Comparison of ENCODE assay signal across 8 cellular contexts in the genomic region with DNA sequence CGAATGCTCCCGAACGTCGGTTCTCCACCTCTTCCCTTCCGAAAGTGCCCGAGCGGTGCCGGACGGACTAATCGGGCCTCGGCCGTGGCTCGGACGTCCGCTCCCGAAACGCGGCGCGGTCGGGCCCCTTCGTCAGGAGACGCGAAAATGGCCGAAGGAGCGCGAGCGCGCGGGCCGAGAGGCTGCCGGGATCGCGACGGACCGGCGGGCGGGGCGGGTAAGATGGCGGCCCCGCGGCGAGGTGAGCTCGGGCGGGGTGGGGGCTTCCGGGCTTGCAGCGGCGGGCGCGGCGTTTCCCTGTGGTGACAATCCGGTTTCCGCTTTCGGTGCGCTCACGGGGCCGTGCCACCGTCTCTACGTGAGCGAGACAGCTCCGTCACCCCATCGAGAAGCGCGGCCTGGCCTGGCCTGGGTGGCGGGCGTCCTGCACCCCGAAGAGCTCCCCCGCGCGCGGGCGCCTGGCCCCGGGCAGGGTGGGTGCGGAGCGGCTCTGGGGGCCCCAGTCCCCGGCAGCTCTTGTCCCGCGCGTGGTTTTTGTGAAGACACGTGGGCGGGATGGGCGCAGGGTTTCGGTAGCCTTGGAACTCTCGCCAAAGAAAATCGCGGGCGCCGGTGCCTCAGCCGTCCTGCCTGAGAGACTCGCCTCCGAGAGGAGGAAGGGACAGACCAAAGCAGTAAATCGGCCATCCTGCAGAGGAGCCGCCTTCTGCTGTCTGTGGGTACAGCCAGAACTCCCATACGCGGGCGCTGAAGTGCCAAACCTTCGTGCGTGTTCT. TPM values are rescaled to one million over a fixed set of nuclear protein-coding genes. Genes with fewer than 3 reads are reported as not detected.
DNase-seq lines count a peak whose midpoint lies in the region; FAIRE-seq and TF ChIP-seq lines count a peak whose summit lies in the region.

A gene (plus strand): TSS at position 211 of the 776 bp plus-strand sequence. CDS start 12 bp downstream, at position 223.

- H3K9me3 ChIP-seq in stomach smooth muscle (ENCODE audit: control insufficient read depth in 2 of 2, low read length in 2 of 2), result no peaks in the 10 kb centered on the region

- no peak for TF ChIP-seq CTCF in foreskin fibroblast (IDR thresholded peaks at IDR 0.05; ENCODE audit: low read depth, low read length)
- TF ChIP-seq CTCF in neural crest cell (conservative IDR thresholded peaks at IDR 0.05), result no peak

- H3K36me3 Mint-ChIP-seq in neural crest cell (ENCODE audit: low read depth), result no peaks in the 10 kb centered on the region

- peak; percentile 93 for TF ChIP-seq POLR2A in H54 (IDR thresholded peaks at IDR 0.05; ENCODE audit: low read depth, low read length)

- no peaks in the 10 kb centered on the region for H3K27me3 Mint-ChIP-seq in neural crest cell (ENCODE audit: low read depth)

- peak; percentile 99 for DNase-seq in EL
- peak; percentile 75 for DNase-seq in H54 (ENCODE audit: insufficient read length, low spot score)
- DNase-seq in M059J (ENCODE audit: low read depth), result peak; percentile 98
- peak; percentile 73 for DNase-seq in SIG-M5 (lab: John Stamatoyannopoulos, UW)
- peak; percentile 96 for DNase-seq in activated gamma-delta T cell treated with Interleukin-2 at 50 U/mL for 16 hours
- peak; percentile 97 to 100 for DNase-seq in foreskin fibroblast
- peak; percentile 97 for DNase-seq in neural crest cell (ENCODE audit: low read depth, low spot score)

- H3K4me3 ChIP-seq in foreskin fibroblast (ENCODE audit: low read depth in 1 of 2, low read length in 2 of 2), result peak within 1 kb of the TSS; percentile 78 to 84
- H3K4me3 ChIP-seq in stomach smooth muscle (ENCODE audit: low read length in 2 of 2), result peak within 1 kb of the TSS; percentile 82 to 84

- no peak for FAIRE-seq in H54 (lab: Jason Lieb, UNC)

- H3K36me3 ChIP-seq in stomach smooth muscle (ENCODE audit: control insufficient read depth in 2 of 2, insufficient read depth in 2 of 2, low read length in 2 of 2), result peaks cover 3 to 4% of the 10 kb centered on the region in 2 donors

- H3K4me1 ChIP-seq in stomach smooth muscle (ENCODE audit: control insufficient read depth, insufficient read depth, low read length), result peaks cover 43% of the 10 kb centered on the region

- peak within 1 kb of the TSS; percentile 94 for H3K4me3 Mint-ChIP-seq in neural crest cell

- H3K27ac Mint-ChIP-seq in neural crest cell (ENCODE audit: unreplicated experiment), result peak within 1 kb of the TSS; percentile 98

- H3K27ac ChIP-seq in stomach smooth muscle (ENCODE audit: low read length), result peak within 1 kb of the TSS; percentile 98

- H3K27me3 ChIP-seq in stomach smooth muscle (ENCODE audit: control insufficient read depth in 1 of 2, insufficient read depth in 2 of 2, low read length in 2 of 2), result no peaks in the 10 kb centered on the region

- peaks cover 41% of the 10 kb centered on the region for H3K4me1 Mint-ChIP-seq in neural crest cell

- peak within 1 kb of the TSS; percentile 95 to 98 for H3K9ac ChIP-seq in stomach smooth muscle (ENCODE audit: low read length in 2 of 2)

- H3K9me3 Mint-ChIP-seq in neural crest cell, result no peaks in the 10 kb centered on the region

RNA-seq across cellular contexts. Expression of the gene that starts here (rescaled TPM):
- 7.9 and 14.9 TPM in 2 replicates for total RNA-seq in M059J (2014; rRNA removed; shearing (Covaris generic))
- total RNA-seq in neural crest cell, result 19.9 and 26.8 TPM in 2 replicates

Comparison
In these comparisons a context has a peak if more than half of its experiments do, and no peak if none do; other contexts are left out.
1. Peak in every context shown above with its lines: DNase-seq, H3K4me3 ChIP-seq and H3K27ac ChIP-seq.